8 cellular contexts compared by ENCODE assay signal in the genomic region with DNA sequence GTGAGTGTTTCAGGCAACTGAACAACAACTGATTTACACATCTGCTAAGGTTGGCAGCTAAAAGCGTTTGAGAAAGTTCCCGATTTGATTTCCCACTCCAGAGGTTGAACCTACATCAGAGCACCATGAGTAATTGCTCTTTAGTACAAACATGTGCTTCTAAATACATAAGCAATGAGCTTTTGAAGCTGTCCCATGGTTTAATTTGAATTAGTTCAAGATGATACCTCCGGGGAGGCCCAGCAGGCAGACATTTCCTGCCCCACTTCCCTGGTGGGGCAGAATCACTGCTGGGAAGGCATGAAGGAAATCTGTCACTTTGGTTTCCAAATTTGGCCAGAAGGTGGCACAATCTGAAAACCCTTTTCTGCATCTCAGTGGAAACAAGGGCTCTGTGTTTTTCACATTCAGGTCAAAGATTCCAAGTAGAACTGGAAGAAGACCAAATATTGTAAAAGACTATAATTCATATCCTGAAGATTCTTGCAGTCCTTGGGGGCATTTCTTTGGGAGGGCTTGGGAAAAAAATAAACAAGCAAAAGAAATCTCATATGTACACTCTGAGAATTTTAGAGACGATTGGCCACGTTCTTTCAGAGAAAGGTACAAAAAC.
DNase-seq lines count a peak whose midpoint lies in the region; ATAC-seq and TF ChIP-seq lines count a peak whose summit lies in the region.

No MANE protein-coding gene starts in this region.

- H3K4me3 ChIP-seq in AG09309 (ENCODE audit: control insufficient read depth, low read depth, low read length) (no peak overlapping the region), fibroblast of mammary gland (ENCODE audit: control insufficient read depth, low read depth, low read length) (no peak overlapping the region)

- peak; percentile 73 for TF ChIP-seq CTCF in AG09309 (IDR thresholded peaks at IDR 0.05; ENCODE audit: control insufficient read depth, insufficient read depth, low read depth, low read length, missing control alignments)
- TF ChIP-seq CTCF in GM12872 (IDR thresholded peaks at IDR 0.05; ENCODE audit: insufficient read depth, low read depth, low read length) = peak; percentile 66
- peak; percentile 85 for TF ChIP-seq CTCF in VCaP (conservative IDR thresholded peaks at IDR 0.05)
- TF ChIP-seq CTCF in fibroblast of mammary gland (conservative IDR thresholded peaks at IDR 0.05; ENCODE audit: control insufficient read depth, insufficient read depth, low read depth, low read length) = peak; percentile 86

- ATAC-seq in GM18505 (IDR thresholded peaks at IDR 0.05; ENCODE audit: unreplicated experiment) = no peak

- TF ChIP-seq POLR2A in GM18505 (IDR thresholded peaks at IDR 0.05; ENCODE audit: borderline replicate concordance, extremely low read depth, insufficient read depth, insufficient read length) = no peak

- no peak overlapping the region for H3K27ac ChIP-seq in VCaP

- DNase-seq in AG09309 (ENCODE audit: low read depth) (no peak), NCI-H1092 treated with DMSO at 0.1 percent for 48 hours (lab: John Stamatoyannopoulos, UW) (peak; percentile 40), fibroblast of mammary gland (ENCODE audit: low read depth) (peak; percentile 94), myocyte (ENCODE audit: low read depth) (peak; percentile 75)
- DNase-seq in NK-92 treated with Interleukin-12 subunit alpha and Interleukin-12 subunit beta, amount 100 ng/mL, for 24 hours (lab: John Stamatoyannopoulos, UW) = no peak

Comparison
In these comparisons a context has a peak if more than half of its experiments do, and no peak if none do; other contexts are left out.
1. DNase-seq: peak in NCI-H1092 treated with DMSO at 0.1 percent for 48 hours (single experiment), fibroblast of mammary gland (single experiment) and myocyte (single experiment); none in AG09309 (single experiment) and NK-92 treated with Interleukin-12 subunit alpha and Interleukin-12 subunit beta, amount 100 ng/mL, for 24 hours (single experiment).
2. Peak in every context shown above with its lines, with median percentiles within 50 percentile points of each other: CTCF ChIP-seq.